ENCODE assay signal across 10 cellular contexts in genomic region chr7:29289156-29290021, GRCh38.
DNase-seq lines count a peak whose midpoint lies in the region; ATAC-seq, FAIRE-seq and TF ChIP-seq lines count a peak whose summit lies in the region.
"Had no signal": no experiment of that assay in that cellular context is flagged by ENCODE, and none has a peak within 500 bp of the region (broad histone marks: within the 10 kb centered on the region; RNA-seq: fewer than 3 reads in every experiment).

No MANE protein-coding gene starts in this region.

- H3K36me3 ChIP-seq in K562 (ENCODE audit: control insufficient read depth, insufficient read depth, low read length) (no peaks in the 10 kb centered on the region), GM23248 (ENCODE audit: low read depth) (no peaks in the 10 kb centered on the region)

- H3K27me3 Mint-ChIP-seq in HFFc6 (ENCODE audit: insufficient read depth): peaks cover 11% of the 10 kb centered on the region; the same call in 1 of the 2 replicates

- H4K20me1 ChIP-seq in K562 (replicated peaks; ENCODE audit: control insufficient read depth, insufficient read depth, low read length) (no peaks in the 10 kb centered on the region), GM23248 (ENCODE audit: insufficient read depth) (no peaks in the 10 kb centered on the region)

- no peaks in the 10 kb centered on the region for H3K9me1 ChIP-seq in K562 (ENCODE audit: control insufficient read depth, insufficient read depth, low read length)

- H3K4me3 Mint-ChIP-seq in HFFc6: no peak overlapping the region
- H3K4me3 Mint-ChIP-seq: activated naive CD8-positive, alpha-beta T cell treated with anti-CD3 and anti-CD28 coated beads, Interleukin-2, amount 10 ng/mL, durations not matched to agents 7 days and 5 days had no signal

- POLR2A ChIA-PET in K562 (lab: Yijun Ruan, JAX): no interaction called here

- H3K9me3 ChIP-seq in K562 (replicated peaks; ENCODE audit: control insufficient read depth, insufficient read depth, low read depth, low read length): no peaks in the 10 kb centered on the region
- H3K9me3 ChIP-seq in GM23248 (ENCODE audit: low read depth): no peaks in the 10 kb centered on the region

- H3K9ac ChIP-seq in K562 (ENCODE audit: insufficient read depth in 1 of 2, low read depth in 2 of 2, low read length in 2 of 2) (no peak overlapping the region), GM23248 (no peak overlapping the region)

- TF ChIP-seq EP300 in K562 (IDR thresholded peaks at IDR 0.05; ENCODE audit: low read length): no peak

- H3K79me2 ChIP-seq in K562 (ENCODE audit: control insufficient read depth, insufficient read depth, low read length) (no peaks in the 10 kb centered on the region), GM23248 (ENCODE audit: insufficient read depth) (no peaks in the 10 kb centered on the region)

- FAIRE-seq in K562 (lab: Jason Lieb, UNC): no peak

- H3K27ac Mint-ChIP-seq in HFFc6: no peak overlapping the region
- H3K27ac Mint-ChIP-seq: activated naive CD8-positive, alpha-beta T cell treated with anti-CD3 and anti-CD28 coated beads, Interleukin-2, amount 10 ng/mL, durations not matched to agents 7 days and 5 days had no signal

- CTCF ChIA-PET in K562 (lab: Yijun Ruan, JAX; ENCODE audit: low intra/inter-chr PET ratio): no interaction called here

- TF ChIP-seq RAD21 in K562 (CRISPR knock-in tag; conservative IDR thresholded peaks at IDR 0.05 in 1 of 2, IDR thresholded peaks at IDR 0.05 in 1 of 2): no peak

- ATAC-seq in GM21619 (IDR thresholded peaks at IDR 0.05; ENCODE audit: unreplicated experiment) (peak; percentile 80), K562 (no peak)

- peaks cover 17% of the 10 kb centered on the region for H3F3A ChIP-seq in GM23248 (ENCODE audit: insufficient read depth)

- H3K4me1 Mint-ChIP-seq in HFFc6 (ENCODE audit: low read depth): peaks cover 18% of the 10 kb centered on the region; the same call in 1 of the 2 replicates

- H3K27ac ChIP-seq in K562 (ENCODE audit: extremely low read depth, low read depth, low read length): no peak overlapping the region
- no peak overlapping the region for H3K27ac ChIP-seq in GM23248

- H3K9me3 Mint-ChIP-seq in HFFc6: peaks cover under 1% of the 10 kb centered on the region; the same call in 1 of the 2 replicates
- H3K9me3 Mint-ChIP-seq: activated naive CD8-positive, alpha-beta T cell treated with anti-CD3 and anti-CD28 coated beads, Interleukin-2, amount 10 ng/mL, durations not matched to agents 7 days and 5 days had no signal

- no peaks in the 10 kb centered on the region for H3K9me2 ChIP-seq in GM23248 (ENCODE audit: insufficient read depth)

- H3K36me3 Mint-ChIP-seq in HFFc6 (ENCODE audit: low read depth): no peaks in the 10 kb centered on the region
- H3K36me3 Mint-ChIP-seq: activated naive CD8-positive, alpha-beta T cell treated with anti-CD3 and anti-CD28 coated beads, Interleukin-2, amount 10 ng/mL, durations not matched to agents 7 days and 5 days had no signal

- H3K4me2 ChIP-seq in K562 (ENCODE audit: insufficient read depth, low read length): no peak overlapping the region
- H3K4me2 ChIP-seq in GM23248 (ENCODE audit: unreplicated experiment): no peak overlapping the region

- DNase-seq in Daoy (ENCODE audit: low read depth) (peak; percentile 59), NAMALWA (ENCODE audit: low spot score) (peak; percentile 95), K562 (ENCODE audit: extremely low read depth in 1 of 4, low spot score in 3 of 4) (no peak), renal cortical epithelial cell (ENCODE audit: low read depth) (peak; percentile 59), HFFc6 (no peak), GM23248 (no peak), HUDEP-2 (lab: John Stamatoyannopoulos, UW; ENCODE audit: unreplicated experiment in 76 of 76) (no peak)
- DNase-seq: activated naive CD8-positive, alpha-beta T cell treated with anti-CD3 and anti-CD28 coated beads, Interleukin-2, amount 10 ng/mL, durations not matched to agents 7 days and 5 days had no signal

- in situ Hi-C loops in K562 (cut with MboI) (no loop called here), GM23248 (cut with MboI) (no loop called here)

- H3K4me1 ChIP-seq in K562 (replicated peaks in 1 of 2; ENCODE audit: control insufficient read depth in 2 of 2, insufficient read depth in 2 of 2, low read length in 2 of 2) (no peaks in the 10 kb centered on the region), GM23248 (ENCODE audit: insufficient read depth) (peaks cover 22% of the 10 kb centered on the region)

- H3K4me3 ChIP-seq in K562 (no peak overlapping the region), GM23248 (no peak overlapping the region)
- H3K4me3 ChIP-seq: skin epidermis had no signal

- no TSS peak for BruUV-seq in K562 (replicated peaks; lab: Mats Ljungman, UMichigan)

- H2AFZ ChIP-seq in K562 (ENCODE audit: low read depth, low read length) (no peak overlapping the region), GM23248 (no peak overlapping the region)

- peaks cover 3 to 13% of the 10 kb centered on the region in 2 experiments; a peak in 3 of 5 replicates for H3K27me3 ChIP-seq in K562 (ENCODE audit: control insufficient read depth in 2 of 2, insufficient read depth in 2 of 2, low read length in 2 of 2)
- H3K27me3 ChIP-seq in GM23248 (replicated peaks; ENCODE audit: insufficient read depth): no peaks in the 10 kb centered on the region

- TF ChIP-seq CTCF in K562 (IDR thresholded peaks at IDR 0.05 in 2 of 3, conservative IDR thresholded peaks at IDR 0.05 in 1 of 3; ENCODE audit: insufficient read depth in 2 of 3, low read depth in 1 of 3, low read length in 3 of 3) (no peak), HFFc6 (IDR thresholded peaks at IDR 0.05) (no peak)

- TF ChIP-seq POLR2A in K562 (conservative IDR thresholded peaks at IDR 0.05): no peak

- 3% methylated on average over 14 of the region's 15 CpGs for WGBS in K562 (ENCODE audit: insufficient coverage, low coverage, missing lambda C conversion rate)
- 88 to 89% methylated on average over 15 of the region's 15 CpGs for WGBS in GM23248 (ENCODE audit: low coverage in 1 of 2, low lambda C conversion rate in 2 of 2, missing lambda C conversion rate in 2 of 2), 2 experiments

- intact Hi-C loops in K562 (cut with micrococcal nuclease): no loop called here

TF ChIP-seq in K562, 482 proteins besides CTCF, POLR2A, EP300 and RAD21:
- TF ChIP-seq ZNF184 (CRISPR knock-in tag; IDR thresholded peaks at IDR 0.05): no peak
- no peak for TF ChIP-seq ZC3H11A (IDR thresholded peaks at IDR 0.05; ENCODE audit: low read depth, low read length)
- TF ChIP-seq GATA2 (CRISPR knock-in tag; IDR thresholded peaks at IDR 0.05): 0 out of 2 replicates have a peak, but pooled peaks have one; percentile 8
- TF ChIP-seq JUNB (CRISPR knock-in tag; conservative IDR thresholded peaks at IDR 0.05): no peak
- no peak for TF ChIP-seq HINFP (tag; conservative IDR thresholded peaks at IDR 0.05; ENCODE audit: low read depth)
- TF ChIP-seq AFF1 (IDR thresholded peaks at IDR 0.05; ENCODE audit: low read depth in 1 of 2, partially characterized antibody in 2 of 2): no peak
- no peak for TF ChIP-seq MCM2 (IDR thresholded peaks at IDR 0.05; ENCODE audit: low read depth)

Comparison
In these comparisons a context has a peak if more than half of its experiments do, and no peak if none do; other contexts are left out.
1. DNase-seq: peak in Daoy (single experiment), NAMALWA (single experiment) and renal cortical epithelial cell (single experiment); none in K562 (0 of 4), HFFc6 (single experiment), GM23248 (single experiment) and HUDEP-2 (0 of 76).